ENCODE assay signal across 16 cellular contexts in genomic region chr2:40200516-40200915, GRCh38.
"Had no signal": no experiment of that assay in that cellular context is flagged by ENCODE, and none has a peak within 500 bp of the region (broad histone marks: within the 10 kb centered on the region; RNA-seq: fewer than 3 reads in every experiment).

No MANE protein-coding gene starts in this region.

- H3K4me3 Mint-ChIP-seq: activated naive CD8-positive, alpha-beta T cell treated with anti-CD3 and anti-CD28 coated beads, Interleukin-2, amount 10 ng/mL, durations not matched to agents 7 days and 5 days; natural killer cell treated with Interleukin-12 subunit alpha and Interleukin-12 subunit beta and Interleukin-15 and Interleukin-18, amount 100 ng/mL, for 72 hours; T-helper 2 cell treated with Interferon-gamma antibody and Interleukin-4, amounts not matched to agents 5 μg/mL and 100 μg/mL, for 36 hours had no signal

- H3K27me3 ChIP-seq: esophagus squamous epithelium, hepatocyte, upper lobe of right lung had no signal

- H3K36me3 Mint-ChIP-seq: activated naive CD8-positive, alpha-beta T cell treated with anti-CD3 and anti-CD28 coated beads, Interleukin-2, amount 10 ng/mL, durations not matched to agents 7 days and 5 days; natural killer cell treated with Interleukin-12 subunit alpha and Interleukin-12 subunit beta and Interleukin-15 and Interleukin-18, amount 100 ng/mL, for 72 hours had no signal

- H3K27me3 Mint-ChIP-seq: natural killer cell treated with Interleukin-12 subunit alpha and Interleukin-12 subunit beta and Interleukin-15 and Interleukin-18, amount 100 ng/mL, for 72 hours had no signal

- H3K4me3 ChIP-seq: esophagus squamous epithelium, hepatocyte, prostate gland, upper lobe of right lung had no signal

- H3K4me1 ChIP-seq: prostate gland, upper lobe of right lung had no signal

- DNase-seq: activated effector memory CD4-positive, alpha-beta T cell treated with anti-CD3 and anti-CD28 coated beads, Interleukin-2, amount 50 U/mL, for 16 hours; activated naive CD8-positive, alpha-beta T cell treated with anti-CD3 and anti-CD28 coated beads, Interleukin-2, amount 10 ng/mL, durations not matched to agents 7 days and 5 days; activated T-cell treated with anti-CD3 and anti-CD28 coated beads, Interleukin-2, amount 50 U/mL, for 1 hour; aorta; esophagus squamous epithelium; kidney; left ventricle myocardium superior; mesenchymal stem cell; nucleus accumbens; stimulated activated CD4-positive, alpha-beta T cell treated with anti-CD3 and anti-CD28 coated beads, Interleukin-2, amount 100 ng/mL, for 48 hours; stimulated activated naive CD8-positive, alpha-beta T cell treated with anti-CD3 and anti-CD28 coated beads, Interleukin-15, Interleukin-2, amounts not matched to agents 100 U/mL and 50 U/mL, for 24 hours; upper lobe of right lung had no signal

- H3K27ac Mint-ChIP-seq: activated naive CD8-positive, alpha-beta T cell treated with anti-CD3 and anti-CD28 coated beads, Interleukin-2, amount 10 ng/mL, durations not matched to agents 7 days and 5 days; natural killer cell treated with Interleukin-12 subunit alpha and Interleukin-12 subunit beta and Interleukin-15 and Interleukin-18, amount 100 ng/mL, for 72 hours; T-helper 2 cell treated with Interferon-gamma antibody and Interleukin-4, amounts not matched to agents 5 μg/mL and 100 μg/mL, for 36 hours had no signal

- H3K36me3 ChIP-seq: esophagus squamous epithelium, prostate gland, upper lobe of right lung had no signal

- H3K4me2 ChIP-seq: hepatocyte had no signal

- H3K79me2 ChIP-seq: hepatocyte had no signal

- H3K4me1 Mint-ChIP-seq: activated naive CD8-positive, alpha-beta T cell treated with anti-CD3 and anti-CD28 coated beads, Interleukin-2, amount 10 ng/mL, durations not matched to agents 7 days and 5 days had no signal

- H2AFZ ChIP-seq: hepatocyte had no signal

- H3K9me3 ChIP-seq: esophagus squamous epithelium, prostate gland, upper lobe of right lung had no signal

- H3K27ac ChIP-seq: esophagus squamous epithelium, hepatocyte, prostate gland, upper lobe of right lung had no signal

- H3K9me3 Mint-ChIP-seq: activated naive CD8-positive, alpha-beta T cell treated with anti-CD3 and anti-CD28 coated beads, Interleukin-2, amount 10 ng/mL, durations not matched to agents 7 days and 5 days; T-helper 2 cell treated with Interferon-gamma antibody and Interleukin-4, amounts not matched to agents 5 μg/mL and 100 μg/mL, for 36 hours had no signal
